1 cellular context compared by ENCODE assay signal in genomic region chr16:31386157-31386984, GRCh38.
TF ChIP-seq lines count a peak whose summit lies in the region.

No MANE protein-coding gene starts in this region.

TF ChIP-seq in GM12878, 131 proteins besides CTCF, POLR2A, EP300 and RAD21 (continued from another document):
- TF ChIP-seq CEBPZ (IDR thresholded peaks at IDR 0.05; ENCODE audit: low read depth, low read length) (no peak), ZNF274 (IDR thresholded peaks at IDR 0.05; ENCODE audit: insufficient read depth, insufficient read length) (no peak), CREB1 (IDR thresholded peaks at IDR 0.05; ENCODE audit: low read depth) (no peak), ZNF207 (IDR thresholded peaks at IDR 0.05; ENCODE audit: borderline replicate concordance) (no peak), POU2F2 (IDR thresholded peaks at IDR 0.05; ENCODE audit: borderline replicate concordance, low read depth, low read length) (peak; percentile 81; the same call in 2 of the 3 replicates)
- TF ChIP-seq, protein P1, sequence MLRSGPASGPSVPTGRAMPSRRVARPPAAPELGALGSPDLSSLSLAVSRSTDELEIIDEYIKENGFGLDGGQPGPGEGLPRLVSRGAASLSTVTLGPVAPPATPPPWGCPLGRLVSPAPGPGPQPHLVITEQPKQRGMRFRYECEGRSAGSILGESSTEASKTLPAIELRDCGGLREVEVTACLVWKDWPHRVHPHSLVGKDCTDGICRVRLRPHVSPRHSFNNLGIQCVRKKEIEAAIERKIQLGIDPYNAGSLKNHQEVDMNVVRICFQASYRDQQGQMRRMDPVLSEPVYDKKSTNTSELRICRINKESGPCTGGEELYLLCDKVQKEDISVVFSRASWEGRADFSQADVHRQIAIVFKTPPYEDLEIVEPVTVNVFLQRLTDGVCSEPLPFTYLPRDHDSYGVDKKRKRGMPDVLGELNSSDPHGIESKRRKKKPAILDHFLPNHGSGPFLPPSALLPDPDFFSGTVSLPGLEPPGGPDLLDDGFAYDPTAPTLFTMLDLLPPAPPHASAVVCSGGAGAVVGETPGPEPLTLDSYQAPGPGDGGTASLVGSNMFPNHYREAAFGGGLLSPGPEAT (IDR thresholded peaks at IDR 0.05; ENCODE audit: low read depth), result peak; percentile 46; the same call in 1 of the 2 replicates
